In the genomic region with DNA sequence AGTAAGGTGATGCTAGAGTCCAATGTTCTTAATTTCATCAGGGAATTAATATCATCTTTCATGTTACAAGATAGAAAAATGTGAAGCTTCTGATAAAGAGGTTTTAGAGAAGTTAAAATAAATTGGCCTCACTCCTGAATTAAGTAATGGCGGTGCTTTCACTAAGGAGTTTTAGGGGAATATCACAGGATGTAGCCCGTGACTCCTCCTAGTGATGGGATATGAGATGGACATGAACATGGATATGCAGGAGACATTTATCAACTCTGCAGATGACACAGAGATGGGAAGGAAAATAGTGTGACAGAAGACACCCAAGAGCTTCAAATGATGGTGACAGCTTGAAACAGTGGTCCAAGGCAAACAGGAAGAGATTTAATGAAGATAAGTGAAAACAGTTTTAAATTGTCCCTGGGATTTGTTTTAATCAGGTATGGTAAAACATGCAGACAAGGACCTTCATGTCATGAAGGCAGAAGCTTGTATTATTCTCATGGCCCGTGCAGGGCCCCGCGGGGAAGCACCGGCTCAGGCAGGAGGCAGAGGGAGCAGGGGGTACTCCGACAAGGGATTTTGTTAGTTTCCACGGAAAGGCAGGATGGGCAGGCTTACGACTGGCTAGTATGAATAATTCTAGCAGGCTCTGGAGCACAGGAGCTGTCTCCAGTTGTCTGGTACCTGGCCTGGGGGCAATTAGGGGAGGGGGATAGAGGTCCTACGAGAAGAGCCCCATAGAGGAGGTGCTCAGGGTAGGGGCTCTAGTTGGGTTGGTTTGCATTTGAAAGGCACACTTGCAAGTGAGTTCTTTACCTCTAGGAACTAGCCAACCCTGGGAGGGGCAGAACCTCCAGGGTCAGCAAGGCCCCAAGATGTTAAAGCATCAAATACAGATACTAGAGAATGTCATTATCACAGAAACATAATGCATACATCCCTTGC, we compare ENCODE assay signal across 12 cellular contexts. TPM values are rescaled to one million over a fixed set of nuclear protein-coding genes. Genes with fewer than 3 reads are reported as not detected.
DNase-seq lines count a peak whose midpoint lies in the region; ATAC-seq and TF ChIP-seq lines count a peak whose summit lies in the region.
"Had no signal": no experiment of that assay in that cellular context is flagged by ENCODE, and none has a peak within 500 bp of the region (broad histone marks: within the 10 kb centered on the region; RNA-seq: fewer than 3 reads in every experiment).

No MANE protein-coding gene starts in this region.

- TF ChIP-seq CTCF in MCF 10A (IDR thresholded peaks at IDR 0.05; ENCODE audit: unreplicated experiment) (no peak), breast epithelium (IDR thresholded peaks at IDR 0.05) (no peak), fibroblast of villous mesenchyme (IDR thresholded peaks at IDR 0.05; ENCODE audit: insufficient read depth, low read depth, low read length) (peak; percentile 48), type B pancreatic cell (conservative IDR thresholded peaks at IDR 0.05) (peak; percentile 55)

- peaks cover 13% of the 10 kb centered on the region for H3K9me3 Mint-ChIP-seq in MCF 10A (ENCODE audit: unreplicated experiment)
- H3K9me3 Mint-ChIP-seq in type B pancreatic cell: peaks cover 12% of the 10 kb centered on the region
- no peaks in the 10 kb centered on the region for H3K9me3 Mint-ChIP-seq in activated CD4-positive, alpha-beta memory T cell treated with anti-CD3 and anti-CD28 coated beads for 36 hours

- H3K27ac ChIP-seq in breast epithelium: no peak overlapping the region

- CTCF ChIA-PET in MCF 10A (lab: Yijun Ruan, JAX): interaction anchor here (1.1 to 1.5 kb wide), 2 partner anchors 78 to 248 kb away, joined by 3 read pairs; no protein-coding TSS in a partner anchor
- CTCF ChIA-PET in activated CD4-positive, alpha-beta memory T cell treated with anti-CD3 and anti-CD28 coated beads for 36 hours (lab: Charles Lee): no interaction called here

- H3K27me3 ChIP-seq in breast epithelium: no peaks in the 10 kb centered on the region

- H3K27me3 Mint-ChIP-seq in MCF 10A (ENCODE audit: insufficient read depth, unreplicated experiment): no peaks in the 10 kb centered on the region
- no peaks in the 10 kb centered on the region for H3K27me3 Mint-ChIP-seq in type B pancreatic cell
- H3K27me3 Mint-ChIP-seq in activated CD4-positive, alpha-beta memory T cell treated with anti-CD3 and anti-CD28 coated beads for 36 hours: no peaks in the 10 kb centered on the region

- DNase-seq in MCF 10A (ENCODE audit: unreplicated experiment): peak; percentile 14
- DNase-seq in breast epithelium (ENCODE audit: low spot score in 2 of 2): no peak
- DNase-seq in SK-N-DZ (ENCODE audit: low spot score): peak; percentile 42
- no peak for DNase-seq in fibroblast of villous mesenchyme (ENCODE audit: low read depth)
- no peak for DNase-seq in type B pancreatic cell (ENCODE audit: extremely low spot score, unreplicated experiment)
- no peak for DNase-seq in activated CD4-positive, alpha-beta memory T cell treated with anti-CD3 and anti-CD28 coated beads for 36 hours
- no peak for DNase-seq in Right ventricle myocardium superior
- no peak for DNase-seq in Ammon's horn (ENCODE audit: low spot score)
- DNase-seq: ACHN; activated CD8-positive, alpha-beta memory T cell treated with anti-CD3 and anti-CD28 coated beads for 24 hours; NCI-H226; stimulated activated naive CD4-positive, alpha-beta T cell had no signal

- ATAC-seq in Right ventricle myocardium superior (ENCODE audit: poor library complexity): no peak

- no peaks in the 10 kb centered on the region for H3K4me1 ChIP-seq in breast epithelium

- H3K27ac Mint-ChIP-seq in MCF 10A (ENCODE audit: low read depth, unreplicated experiment): no peak overlapping the region
- no peak overlapping the region for H3K27ac Mint-ChIP-seq in type B pancreatic cell
- no peak overlapping the region for H3K27ac Mint-ChIP-seq in activated CD4-positive, alpha-beta memory T cell treated with anti-CD3 and anti-CD28 coated beads for 36 hours

- POLR2A ChIA-PET in MCF 10A (lab: Yijun Ruan, JAX): no interaction called here
- POLR2A ChIA-PET in activated CD4-positive, alpha-beta memory T cell treated with anti-CD3 and anti-CD28 coated beads for 36 hours (lab: Charles Lee): no interaction called here

- no peaks in the 10 kb centered on the region for H3K36me3 ChIP-seq in breast epithelium

- TF ChIP-seq POLR2A in breast epithelium (IDR thresholded peaks at IDR 0.05): no peak

- no peaks in the 10 kb centered on the region for H3K9me3 ChIP-seq in breast epithelium

- H3K4me3 ChIP-seq in breast epithelium (no peak overlapping the region), fibroblast of villous mesenchyme (ENCODE audit: low read depth, low read length) (no peak overlapping the region)

- intact Hi-C loops in MCF 10A (cut with micrococcal nuclease) (no loop called here), breast epithelium (cut with DNase I; ENCODE audit: low total_unique reads) (no loop called here), Right ventricle myocardium superior (cut with DNase I) (no loop called here)
- intact Hi-C loops in activated CD4-positive, alpha-beta memory T cell treated with anti-CD3 and anti-CD28 coated beads for 36 hours (cut with micrococcal nuclease): no loop called here

- H3K4me1 Mint-ChIP-seq in MCF 10A (ENCODE audit: insufficient read depth, unreplicated experiment) (no peaks in the 10 kb centered on the region), type B pancreatic cell (ENCODE audit: unreplicated experiment) (peaks cover 4% of the 10 kb centered on the region)
- H3K4me1 Mint-ChIP-seq in activated CD4-positive, alpha-beta memory T cell treated with anti-CD3 and anti-CD28 coated beads for 36 hours (ENCODE audit: low read depth): no peaks in the 10 kb centered on the region

- H3K4me3 Mint-ChIP-seq in MCF 10A (ENCODE audit: unreplicated experiment) (no peak overlapping the region), type B pancreatic cell (no peak overlapping the region)
- H3K4me3 Mint-ChIP-seq in activated CD4-positive, alpha-beta memory T cell treated with anti-CD3 and anti-CD28 coated beads for 36 hours: no peak overlapping the region

- no peaks in the 10 kb centered on the region for H3K36me3 Mint-ChIP-seq in MCF 10A (ENCODE audit: insufficient read depth, unreplicated experiment)
- H3K36me3 Mint-ChIP-seq in type B pancreatic cell: no peaks in the 10 kb centered on the region
- no peaks in the 10 kb centered on the region for H3K36me3 Mint-ChIP-seq in activated CD4-positive, alpha-beta memory T cell treated with anti-CD3 and anti-CD28 coated beads for 36 hours

- no TSS peak for BruUV-seq in MCF 10A (replicated peaks; lab: Mats Ljungman, UMichigan)

RNA-seq across cellular contexts. Expression of a gene that starts 38.7 kb away (rescaled TPM):
- total RNA-seq in MCF 10A (2022): 20.7 and 30.1 TPM in 2 replicates
- total RNA-seq in breast epithelium: 10 to 100 TPM; 29.8 to 97.3 (median 80.1) TPM
- polyA plus RNA-seq in SK-N-DZ (2014; cell fraction: cytosol; rRNA removed): 16.3 and 29.6 TPM in 2 replicates
- 22.1 and 57.0 TPM in 2 replicates for polyA plus RNA-seq in SK-N-DZ (2014; cell fraction: nucleus; rRNA removed)
- total RNA-seq in fibroblast of villous mesenchyme: 110 and 125 TPM in 2 replicates
- total RNA-seq in type B pancreatic cell (ENCODE audit: low replicate concordance): 195 and 301 TPM in 2 replicates
- under 1 TPM; 0.56 to 0.64 TPM for total RNA-seq in activated CD4-positive, alpha-beta memory T cell treated with anti-CD3 and anti-CD28 coated beads for 36 hours
- 11.1 TPM for total RNA-seq in Right ventricle myocardium superior

Comparison
In these comparisons a context has a peak if more than half of its experiments do, and no peak if none do; other contexts are left out.
1. DNase-seq: peak in MCF 10A (single experiment) and SK-N-DZ (single experiment); none in breast epithelium (0 of 2), fibroblast of villous mesenchyme (single experiment), type B pancreatic cell (single experiment), activated CD4-positive, alpha-beta memory T cell treated with anti-CD3 and anti-CD28 coated beads for 36 hours (single experiment), Right ventricle myocardium superior (single experiment) and Ammon's horn (single experiment).
2. CTCF ChIP-seq: peak in fibroblast of villous mesenchyme (single experiment) and type B pancreatic cell (single experiment); none in MCF 10A (single experiment) and breast epithelium (0 of 3).